36 cellular contexts compared by ENCODE assay signal in the genomic region with DNA sequence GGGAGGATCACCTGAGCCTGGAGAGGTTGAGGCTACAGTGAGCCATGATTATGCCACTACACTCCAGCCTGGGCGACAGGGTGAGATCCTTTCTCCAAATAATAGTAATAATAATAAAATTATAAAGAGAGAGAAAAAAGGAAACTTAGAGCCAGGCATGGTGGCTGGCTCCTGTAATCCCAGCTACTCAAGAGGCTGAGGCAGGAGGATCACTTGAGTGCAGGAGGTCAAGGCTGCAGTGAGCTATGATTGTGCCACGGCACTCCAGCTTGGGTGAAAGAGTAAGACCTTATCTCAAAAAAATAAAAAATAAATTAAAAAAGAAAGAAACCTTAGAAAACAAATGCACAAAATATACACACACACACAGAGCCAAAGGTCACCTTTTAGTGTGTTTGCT.
"Had no signal": no experiment of that assay in that cellular context is flagged by ENCODE, and none has a peak within 500 bp of the region (broad histone marks: within the 10 kb centered on the region; RNA-seq: fewer than 3 reads in every experiment).

No MANE protein-coding gene starts in this region.

- H3K4me3 ChIP-seq: ascending aorta, breast epithelium, cardiac muscle cell, coronary artery, esophagus muscularis mucosa, gastrocnemius medialis, heart left ventricle had no signal

- H3K4me3 Mint-ChIP-seq: activated CD4-positive, alpha-beta memory T cell treated with anti-CD3 and anti-CD28 coated beads for 36 hours; activated CD4-positive, alpha-beta T cell treated with anti-CD3 and anti-CD28 coated beads for 36 hours; activated CD4-positive, alpha-beta T cell treated with anti-CD3 and anti-CD28 coated beads, Interleukin-2, amount 10 ng/mL, durations not matched to agents 24 days and 14 days; activated CD8-positive, alpha-beta memory T cell treated with anti-CD3 and anti-CD28 coated beads, Interleukin-2, amount 10 ng/mL, durations not matched to agents 7 days and 5 days; activated CD8-positive, alpha-beta T cell treated with anti-CD3 and anti-CD28 coated beads, Interleukin-2, amount 10 ng/mL, durations not matched to agents 7 days and 5 days; activated naive CD8-positive, alpha-beta T cell; activated T-helper 1 cell treated with anti-CD3 and anti-CD28 coated beads, Interleukin-12 subunit alpha, Interleukin-12 subunit beta, Interleukin-2, Interleukin-4 antibody, amounts not matched to agents 30 ng/mL and 10 ng/mL and 1 ng/mL, durations not matched to agents 14 hours and 24 hours and 36 hours; brain; T-helper 17 cell; T-helper 2 cell treated with Interferon-gamma antibody and Interleukin-4, amounts not matched to agents 5 μg/mL and 100 μg/mL, for 36 hours had no signal

- H3K27me3 Mint-ChIP-seq: activated CD4-positive, alpha-beta memory T cell treated with anti-CD3 and anti-CD28 coated beads for 36 hours; activated CD4-positive, alpha-beta T cell treated with anti-CD3 and anti-CD28 coated beads for 36 hours; activated CD4-positive, alpha-beta T cell treated with anti-CD3 and anti-CD28 coated beads, Interleukin-2, amount 10 ng/mL, durations not matched to agents 24 days and 14 days; activated CD8-positive, alpha-beta memory T cell treated with anti-CD3 and anti-CD28 coated beads, Interleukin-2, amount 10 ng/mL, durations not matched to agents 7 days and 5 days; activated naive CD8-positive, alpha-beta T cell; effector memory CD8-positive, alpha-beta T cell; T-helper 17 cell had no signal

- H3K36me3 Mint-ChIP-seq: activated CD4-positive, alpha-beta memory T cell treated with anti-CD3 and anti-CD28 coated beads for 36 hours; activated CD8-positive, alpha-beta memory T cell treated with anti-CD3 and anti-CD28 coated beads, Interleukin-2, amount 10 ng/mL, durations not matched to agents 7 days and 5 days; activated naive CD8-positive, alpha-beta T cell; brain had no signal

- H3K27ac Mint-ChIP-seq: activated CD4-positive, alpha-beta memory T cell treated with anti-CD3 and anti-CD28 coated beads for 36 hours; activated CD4-positive, alpha-beta T cell treated with anti-CD3 and anti-CD28 coated beads for 36 hours; activated CD4-positive, alpha-beta T cell treated with anti-CD3 and anti-CD28 coated beads, Interleukin-2, amount 10 ng/mL, durations not matched to agents 24 days and 14 days; activated CD8-positive, alpha-beta memory T cell treated with anti-CD3 and anti-CD28 coated beads, Interleukin-2, amount 10 ng/mL, durations not matched to agents 7 days and 5 days; activated CD8-positive, alpha-beta T cell treated with anti-CD3 and anti-CD28 coated beads, Interleukin-2, amount 10 ng/mL, durations not matched to agents 7 days and 5 days; activated naive CD8-positive, alpha-beta T cell; activated T-helper 1 cell treated with anti-CD3 and anti-CD28 coated beads, Interleukin-12 subunit alpha, Interleukin-12 subunit beta, Interleukin-2, Interleukin-4 antibody, amounts not matched to agents 30 ng/mL and 10 ng/mL and 1 ng/mL, durations not matched to agents 14 hours and 24 hours and 36 hours; activated T-helper 2 cell treated with anti-CD3 and anti-CD28 coated beads, Interferon-gamma antibody, Interleukin-2, Interleukin-4, amounts not matched to agents 10 μg/mL and 5 μg/mL and 100 μg/mL, durations not matched to agents 14 hours and 24 hours and 36 hours; brain; T-helper 2 cell treated with Interferon-gamma antibody and Interleukin-4, amounts not matched to agents 5 μg/mL and 100 μg/mL, for 36 hours had no signal

- H3K27me3 ChIP-seq: ascending aorta, breast epithelium, cardiac muscle cell, esophagus muscularis mucosa, foreskin keratinocyte, gastrocnemius medialis, heart left ventricle had no signal

- ATAC-seq: activated CD4-positive, alpha-beta T cell treated with anti-CD3 and anti-CD28 coated beads for 36 hours; activated CD8-positive, alpha-beta memory T cell treated with anti-CD3 and anti-CD28 coated beads, Interleukin-2, amount 10 ng/mL, durations not matched to agents 7 days and 5 days; activated CD8-positive, alpha-beta T cell treated with anti-CD3 and anti-CD28 coated beads, Interleukin-2, amount 10 ng/mL, durations not matched to agents 7 days and 5 days; effector memory CD8-positive, alpha-beta T cell; foreskin keratinocyte; gastrocnemius medialis; heart left ventricle; T-helper 17 cell had no signal

- H3K9me3 Mint-ChIP-seq: activated CD4-positive, alpha-beta memory T cell treated with anti-CD3 and anti-CD28 coated beads for 36 hours; activated CD4-positive, alpha-beta T cell treated with anti-CD3 and anti-CD28 coated beads, Interleukin-2, amount 10 ng/mL, durations not matched to agents 24 days and 14 days; activated T-helper 1 cell treated with anti-CD3 and anti-CD28 coated beads, Interleukin-12 subunit alpha, Interleukin-12 subunit beta, Interleukin-2, Interleukin-4 antibody, amounts not matched to agents 30 ng/mL and 10 ng/mL and 1 ng/mL, durations not matched to agents 14 hours and 24 hours and 36 hours; activated T-helper 2 cell treated with anti-CD3 and anti-CD28 coated beads, Interferon-gamma antibody, Interleukin-2, Interleukin-4, amounts not matched to agents 10 μg/mL and 5 μg/mL and 100 μg/mL, durations not matched to agents 14 hours and 24 hours and 36 hours; brain; effector memory CD8-positive, alpha-beta T cell; T-helper 2 cell treated with Interferon-gamma antibody and Interleukin-4, amounts not matched to agents 5 μg/mL and 100 μg/mL, for 36 hours had no signal

- H3K27ac ChIP-seq: ascending aorta, breast epithelium, cardiac muscle cell, coronary artery, esophagus muscularis mucosa, foreskin keratinocyte, gastrocnemius medialis had no signal

- DNase-seq: activated CD4-positive, alpha-beta memory T cell treated with anti-CD3 and anti-CD28 coated beads for 36 hours; activated CD4-positive, alpha-beta T cell treated with anti-CD3 and anti-CD28 coated beads for 36 hours; activated CD4-positive, alpha-beta T cell treated with anti-CD3 and anti-CD28 coated beads, Interleukin-2, amount 10 ng/mL, durations not matched to agents 24 days and 14 days; activated CD4-positive, CD25-positive, alpha-beta regulatory T cell; activated CD4-positive, CD25-positive, alpha-beta regulatory T cell treated with anti-CD3 and anti-CD28 coated beads, Interleukin-2, amount 50 U/mL, for 72 hours; activated CD8-positive, alpha-beta memory T cell treated with anti-CD3 and anti-CD28 coated beads, Interleukin-2, amount 10 ng/mL, durations not matched to agents 7 days and 5 days; activated CD8-positive, alpha-beta memory T cell treated with anti-CD3 and anti-CD28 coated beads, Interleukin-2, amount 50 U/mL, for 4 hours; activated CD8-positive, alpha-beta T cell treated with anti-CD3 and anti-CD28 coated beads, Interleukin-2, amount 10 ng/mL, durations not matched to agents 7 days and 5 days; activated gamma-delta T cell treated with Interleukin-2 at 50 U/mL for 16 hours; activated naive CD4-positive, alpha-beta T cell treated with anti-CD3 and anti-CD28 coated beads, Interleukin-2, amount 50 U/mL, for 16 hours; activated naive CD4-positive, alpha-beta T cell treated with Interleukin-2 at 50 U/mL for 16 hours; activated T-cell treated with anti-CD3 and anti-CD28 coated beads, Interleukin-2, amount 50 U/mL, for 1 hour; activated T-cell treated with anti-CD3 and anti-CD28 coated beads, Interleukin-2, amount 50 U/mL, for 48 hours; central memory CD4-positive, alpha-beta T cell; cerebellar nuclear complex; dermis blood vessel endothelial cell; effector CD4-positive, alpha-beta T cell; effector memory CD8-positive, alpha-beta T cell; erythroblast; foreskin keratinocyte; gastrocnemius medialis; glutamatergic neuron; heart left ventricle; T-helper 1 cell; T-helper 17 cell; T1000 had no signal
